In genomic region chr19:29941828-29942403, GRCh38 we compare ENCODE assay signal across 8 cellular contexts. TPM values are rescaled to one million over a fixed set of nuclear protein-coding genes. Genes with fewer than 3 reads are reported as not detected.
DNase-seq lines count a peak whose midpoint lies in the region; TF ChIP-seq lines count a peak whose summit lies in the region.

URI1 (plus strand) TSS chr19:29942239; CDS start chr19:29942548, 309 bp downstream.

- H3K4me1 Mint-ChIP-seq in endodermal cell (peaks cover 7% of the 10 kb centered on the region), mesothelial cell of epicardium (peaks cover 32% of the 10 kb centered on the region)

- H3K9me3 Mint-ChIP-seq in endodermal cell (no peaks in the 10 kb centered on the region), mesothelial cell of epicardium (peaks cover 11% of the 10 kb centered on the region)

- H3K27ac Mint-ChIP-seq in endodermal cell (peak within 1 kb of the TSS; percentile 96), mesothelial cell of epicardium (peak within 1 kb of the TSS; percentile 90)

- peak within 1 kb of the TSS; percentile 96 for H3K4me3 ChIP-seq in endodermal cell (ENCODE audit: low read length)

- H3K27me3 Mint-ChIP-seq in endodermal cell (ENCODE audit: insufficient read depth) (peaks cover 25% of the 10 kb centered on the region), mesothelial cell of epicardium (ENCODE audit: low read depth) (peaks cover 9% of the 10 kb centered on the region)

- H3K36me3 ChIP-seq in endodermal cell (ENCODE audit: control insufficient read depth, insufficient read depth, low read length): no peaks in the 10 kb centered on the region

- H3K4me3 Mint-ChIP-seq in endodermal cell (peak within 1 kb of the TSS; percentile 88), mesothelial cell of epicardium (peak within 1 kb of the TSS; percentile 95)

- H3K4me1 ChIP-seq in endodermal cell (ENCODE audit: control insufficient read depth, insufficient read depth, low read length): no peaks in the 10 kb centered on the region

- peaks cover 14% of the 10 kb centered on the region for H3K27me3 ChIP-seq in endodermal cell (ENCODE audit: control insufficient read depth, insufficient read depth, low read length, poor library complexity, severe bottlenecking)

- H3K36me3 Mint-ChIP-seq in endodermal cell (ENCODE audit: low read depth): no peaks in the 10 kb centered on the region
- no peaks in the 10 kb centered on the region for H3K36me3 Mint-ChIP-seq in mesothelial cell of epicardium

- WGBS in endodermal cell (ENCODE audit: insufficient coverage in 1 of 2, insufficient read length in 1 of 2), 2 experiments: 2 to 3% methylated on average over 6 to 59 of the region's 59 CpGs

- peak; percentile 66 for DNase-seq in CMK (ENCODE audit: low read depth)
- DNase-seq in GM20000 (ENCODE audit: low spot score): peak; percentile 98
- DNase-seq in HT1080 (ENCODE audit: low read depth): peak; percentile 62
- peak; percentile 57 for DNase-seq in NOMO-1 treated with DMSO at 0.1 percent for 48 hours (lab: John Stamatoyannopoulos, UW; ENCODE audit: unreplicated experiment)
- peak; percentile 83 to 96 (median 89) for DNase-seq in activated CD8-positive, alpha-beta memory T cell treated with anti-CD3 and anti-CD28 coated beads for 48 hours (ENCODE audit: low read depth in 2 of 3, low spot score in 2 of 3)
- peak; percentile 97 for DNase-seq in endodermal cell
- DNase-seq in mesothelial cell of epicardium (ENCODE audit: low spot score in 2 of 2, unreplicated experiment in 2 of 2): peak; percentile 93 to 97
- DNase-seq in stimulated activated CD8-positive, alpha-beta memory T cell treated with anti-CD3 and anti-CD28 coated beads, Interleukin-15, amount 100 ng/mL, for 24 hours (ENCODE audit: low read depth): peak; percentile 99

- H3K9me3 ChIP-seq in endodermal cell (ENCODE audit: control insufficient read depth, low read length): no peaks in the 10 kb centered on the region

- peak within 1 kb of the TSS; percentile 78 for H3K27ac ChIP-seq in endodermal cell (ENCODE audit: low read depth, low read length)

- peak within 1 kb of the TSS; percentile 73 for H3K9ac ChIP-seq in endodermal cell (ENCODE audit: extremely low read depth, low read length, poor library complexity, severe bottlenecking)

- no peak for TF ChIP-seq CTCF in GM20000 (IDR thresholded peaks at IDR 0.05; ENCODE audit: extremely low read depth, missing control alignments)
- TF ChIP-seq CTCF in endodermal cell (conservative IDR thresholded peaks at IDR 0.05): no peak
- no peak for TF ChIP-seq CTCF in mesothelial cell of epicardium (IDR thresholded peaks at IDR 0.05; ENCODE audit: unreplicated experiment)

RNA-seq across cellular contexts. Expression of gene URI1, which starts in this region (rescaled TPM):
- total RNA-seq in HT1080 (2014; rRNA removed; shearing (Covaris generic)): 53.0 and 54.3 TPM in 2 replicates
- 65.1 and 76.1 TPM in 2 replicates for polyA plus RNA-seq in HT1080 (2015; cell fraction: cytosol; rRNA removed)
- 65.7 and 72.1 TPM in 2 replicates for polyA plus RNA-seq in HT1080 (2015; cell fraction: nucleus; rRNA removed)
- total RNA-seq in endodermal cell (10 to 100 TPM; 49.6 to 59.7 TPM), mesothelial cell of epicardium (61.7 to 65.5 TPM (median 63.6 TPM) in 3 replicates)
- 65.3 TPM for polyA plus RNA-seq in endodermal cell (2013, experiment 1 of 2)
- 59.5 TPM for polyA plus RNA-seq in endodermal cell (2013, experiment 2 of 2)

Comparison
In these comparisons a context has a peak if more than half of its experiments do, and no peak if none do; other contexts are left out.
1. Peak in every context shown above with its lines: DNase-seq, H3K4me3 ChIP-seq and H3K27ac ChIP-seq.